Comparison of ENCODE assay signal across 8 cellular contexts in the genomic region with DNA sequence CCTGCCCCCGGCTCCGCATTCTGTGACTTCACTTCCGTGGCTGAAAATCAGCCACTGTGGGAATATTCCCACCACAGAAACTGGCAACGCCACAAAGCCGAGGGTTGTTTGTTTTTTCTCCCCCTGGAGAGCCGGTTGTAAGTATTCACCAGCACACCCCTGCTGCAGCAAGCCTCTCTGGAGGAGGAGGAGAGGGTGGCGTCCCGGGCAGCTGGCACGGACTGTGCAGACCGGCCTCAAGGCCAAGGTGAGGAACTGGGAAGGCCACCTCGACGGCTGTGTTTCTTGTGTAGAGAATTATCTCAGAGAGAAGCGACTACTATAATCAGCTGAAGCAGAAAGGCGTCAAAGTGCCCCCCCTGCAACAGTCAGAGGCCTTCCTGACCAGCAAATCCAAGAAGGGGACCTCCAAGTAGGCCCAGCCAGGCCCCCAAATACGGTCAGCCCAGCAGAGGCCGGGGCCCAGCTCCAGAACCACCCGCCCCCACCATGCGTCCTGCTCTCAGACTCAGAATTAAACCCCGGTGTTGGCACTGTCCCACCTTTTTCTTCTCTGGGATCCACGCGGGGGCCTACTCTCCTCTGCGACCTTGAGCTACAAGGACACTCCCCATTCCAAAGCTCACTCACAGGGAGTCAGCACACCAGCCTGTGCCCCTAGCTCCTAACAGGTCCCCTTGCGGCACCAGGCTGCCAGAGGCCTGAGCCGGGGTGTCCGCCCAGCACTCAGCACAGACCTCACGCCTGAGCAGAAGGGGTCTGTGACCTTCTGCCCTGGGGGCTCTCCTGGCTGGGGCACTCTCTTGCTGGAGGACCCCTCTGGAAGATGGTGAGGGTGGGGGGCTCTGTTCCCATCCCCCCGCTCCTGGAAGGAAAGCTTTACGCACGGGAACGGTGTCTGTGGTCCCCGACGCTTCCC. TPM values are rescaled to one million over a fixed set of nuclear protein-coding genes. Genes with fewer than 3 reads are reported as not detected.
DNase-seq lines count a peak whose midpoint lies in the region; ATAC-seq and TF ChIP-seq lines count a peak whose summit lies in the region.

No MANE protein-coding gene starts in this region.

- intact Hi-C loops in A673 (cut with micrococcal nuclease; ENCODE audit: unreplicated experiment): no loop called here

- H3K4me1 ChIP-seq in A673 (ENCODE audit: insufficient read depth, low read length, poor library complexity, severe bottlenecking) (peaks cover 9% of the 10 kb centered on the region), mononuclear cell (ENCODE audit: insufficient read depth, low read length) (peaks cover 19% of the 10 kb centered on the region)

- ATAC-seq in HG03097 (IDR thresholded peaks at IDR 0.05; ENCODE audit: low FRiP score, unreplicated experiment): no peak
- no peak for ATAC-seq in GM21390 (IDR thresholded peaks at IDR 0.05; ENCODE audit: unreplicated experiment)

- H3K27ac ChIP-seq in A673 (ENCODE audit: low read depth, low read length, poor library complexity, severe bottlenecking): no peak overlapping the region

- H3K4me3 ChIP-seq in A673 (ENCODE audit: low read depth, low read length, poor library complexity, severe bottlenecking) (peak overlapping the region; percentile 58), mononuclear cell (ENCODE audit: low read length) (peak overlapping the region; percentile 35)

- H3K27me3 ChIP-seq in A673 (replicated peaks; ENCODE audit: insufficient read depth, low read depth, low read length, poor library complexity): no peaks in the 10 kb centered on the region
- H3K27me3 ChIP-seq in mononuclear cell (ENCODE audit: insufficient read depth, low read length): no peaks in the 10 kb centered on the region

- peaks cover 11% of the 10 kb centered on the region for H3K4me1 Mint-ChIP-seq in chondrocyte (ENCODE audit: low read depth)

- H3K27me3 Mint-ChIP-seq in chondrocyte (ENCODE audit: low read depth): peaks cover 8% of the 10 kb centered on the region

- no peaks in the 10 kb centered on the region for H3K36me3 Mint-ChIP-seq in chondrocyte (ENCODE audit: low read depth)

- H3K9me3 ChIP-seq in A673 (ENCODE audit: low read depth, low read length, poor library complexity, severe bottlenecking) (no peaks in the 10 kb centered on the region), mononuclear cell (ENCODE audit: low read depth, low read length) (no peaks in the 10 kb centered on the region)

- H3K27ac Mint-ChIP-seq in chondrocyte (ENCODE audit: unreplicated experiment): no peak overlapping the region

- POLR2A ChIA-PET in A673 (lab: Charles Lee; ENCODE audit: low non-redundant PET): no interaction called here

- TF ChIP-seq CTCF in A673 (conservative IDR thresholded peaks at IDR 0.05; ENCODE audit: low read depth, low read length) (no peak), chondrocyte (IDR thresholded peaks at IDR 0.05) (no peak)

- H3K36me3 ChIP-seq in A673 (ENCODE audit: insufficient read depth, low read length, poor library complexity, severe bottlenecking): no peaks in the 10 kb centered on the region

- H3K9me3 Mint-ChIP-seq in chondrocyte (ENCODE audit: low read depth): no peaks in the 10 kb centered on the region

- DNase-seq in A673 (ENCODE audit: low spot score): no peak
- peak; percentile 52 for DNase-seq in HuH-7 (ENCODE audit: low spot score)
- no peak for DNase-seq in chondrocyte (ENCODE audit: low spot score)
- no peak for DNase-seq in central memory CD4-positive, alpha-beta T cell
- no peak for DNase-seq in NCI-H128 (lab: John Stamatoyannopoulos, UW; ENCODE audit: unreplicated experiment)

- peak overlapping the region; percentile 56 for H3K4me3 Mint-ChIP-seq in chondrocyte (ENCODE audit: unreplicated experiment)

- no TSS peak for BruUV-seq in A673 (replicated peaks; lab: Mats Ljungman, UMichigan)

- CTCF ChIA-PET in A673 (lab: Charles Lee): no interaction called here

RNA-seq across cellular contexts. Expression of gene SMIM1, which starts 1.2 kb away (rescaled TPM):
- total RNA-seq in A673 (2021) (0.81 and 1.5 TPM in 2 replicates), chondrocyte (0.72 to 1.00 TPM in 2 of 3 replicates, not detected in the other), mononuclear cell (0.73 TPM)

RNA-seq across cellular contexts. Expression of gene CCDC27, which starts 19.1 kb away (rescaled TPM):
- total RNA-seq in A673 (2021) (not detected in 2 replicates), chondrocyte (not detected in 3 replicates), mononuclear cell (not detected)

RNA-seq across cellular contexts. Expression of gene LRRC47, which starts 24.9 kb away (rescaled TPM):
- total RNA-seq in A673 (2021) (69.8 and 86.7 TPM in 2 replicates), chondrocyte (44.0 to 45.8 TPM (median 45.7 TPM) in 3 replicates), mononuclear cell (20.9 TPM)
